1 cellular context compared by ENCODE assay signal in the genomic region with DNA sequence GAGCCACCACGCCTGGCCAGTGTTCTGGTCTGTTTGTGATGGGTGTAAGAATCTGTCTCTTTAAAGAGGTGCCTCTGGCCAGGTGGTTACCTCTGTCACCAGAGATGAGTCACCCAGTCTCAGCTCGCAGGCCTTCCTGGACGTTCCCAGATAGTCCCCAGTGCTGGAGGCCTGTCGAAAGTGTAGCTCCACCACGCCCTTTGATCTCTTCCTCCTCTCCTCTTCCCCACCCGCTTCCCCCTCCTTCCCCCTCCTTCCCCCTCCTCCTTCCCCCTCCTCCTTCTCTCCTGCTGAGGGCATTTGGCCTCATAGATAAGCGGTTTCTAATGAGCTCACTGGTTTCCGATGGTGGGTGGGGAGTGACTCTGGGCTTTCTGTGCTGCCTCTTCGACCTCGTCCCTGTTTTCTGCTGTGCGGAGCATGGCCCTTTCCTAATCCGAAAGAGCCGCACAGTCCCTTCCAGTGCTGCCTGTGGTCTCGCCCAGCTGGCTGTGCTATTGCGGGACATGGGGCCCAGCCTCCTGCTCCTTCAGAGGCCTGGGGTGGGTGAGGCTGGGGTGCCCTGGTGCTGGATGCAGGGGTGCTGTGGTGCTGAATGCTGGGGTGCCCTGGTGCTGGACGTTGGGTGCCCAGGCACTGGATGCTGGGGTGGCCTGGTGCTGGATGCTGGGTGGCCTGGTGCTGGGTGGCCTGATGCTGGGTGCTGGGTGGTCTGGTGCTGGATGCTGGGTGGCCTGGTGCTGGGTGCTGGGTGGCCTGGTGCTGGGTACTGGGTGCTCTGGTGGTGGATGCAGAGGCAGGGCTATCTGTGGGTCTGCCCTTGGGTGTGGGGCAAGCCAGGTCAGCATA.
TF ChIP-seq lines count a peak whose summit lies in the region.

No MANE protein-coding gene starts in this region.

TF ChIP-seq in HepG2, 621 proteins besides CTCF, POLR2A, EP300 and RAD21 (continued from another document):
- TF ChIP-seq ZNF781 (CRISPR knock-in tag; IDR thresholded peaks at IDR 0.05; ENCODE audit: borderline replicate concordance, not compliant biosample characterization) (no peak), ZFYVE20 (CRISPR knock-in tag; IDR thresholded peaks at IDR 0.05; ENCODE audit: borderline replicate concordance, low read depth) (no peak), ZNF260 (CRISPR knock-in tag; IDR thresholded peaks at IDR 0.05; ENCODE audit: borderline replicate concordance, low read depth) (no peak), PCBP2 (optimal IDR thresholded peaks at IDR 0.05; ENCODE audit: low read depth, low read length, poor library complexity, severe bottlenecking) (no peak), CENPX (CRISPR knock-in tag; IDR thresholded peaks at IDR 0.05) (no peak)
